21 cellular contexts compared by ENCODE assay signal in genomic region chr3:184344579-184345350, GRCh38. TPM values are rescaled to one million over a fixed set of nuclear protein-coding genes. Genes with fewer than 3 reads are reported as not detected.
DNase-seq lines count a peak whose midpoint lies in the region; ATAC-seq, FAIRE-seq and TF ChIP-seq lines count a peak whose summit lies in the region.
"Had no signal": no experiment of that assay in that cellular context is flagged by ENCODE, and none has a peak within 500 bp of the region (broad histone marks: within the 10 kb centered on the region; RNA-seq: fewer than 3 reads in every experiment).

No MANE protein-coding gene starts in this region.

- no peaks in the 10 kb centered on the region for H3K4me1 ChIP-seq in breast epithelium
- H3K4me1 ChIP-seq in K562 (replicated peaks in 1 of 2; ENCODE audit: control insufficient read depth in 2 of 2, insufficient read depth in 2 of 2, low read length in 2 of 2): peaks cover 43 to 52% of the 10 kb centered on the region in 2 experiments
- peaks cover 12 to 17% of the 10 kb centered on the region in 2 donors for H3K4me1 ChIP-seq in thyroid gland
- H3K4me1 ChIP-seq in Caco-2: no peaks in the 10 kb centered on the region

- no peaks in the 10 kb centered on the region for H3K27me3 Mint-ChIP-seq in MCF 10A (ENCODE audit: insufficient read depth, unreplicated experiment)
- H3K27me3 Mint-ChIP-seq in Caco-2 (ENCODE audit: insufficient read depth, unreplicated experiment): no peaks in the 10 kb centered on the region
- H3K27me3 Mint-ChIP-seq: dendritic cell treated with granulocyte-macrophage colony-stimulating factor and Interleukin-4, amounts not matched to agents 40 ng/mL and 50 ng/mL, for 4 days; memory B cell; naive thymus-derived CD4-positive, alpha-beta T cell; stimulated activated naive B cell treated with anti-CD40 and anti-IgM and Interleukin-4, amounts not matched to agents 10 μg/mL and 1 μg/mL and 100 μg/mL, for 72 hours; T-helper 17 cell had no signal

- TF ChIP-seq EP300 in K562 (IDR thresholded peaks at IDR 0.05; ENCODE audit: low read length): no peak

- no peak for ATAC-seq in K562
- no peak for ATAC-seq in GM18505 (IDR thresholded peaks at IDR 0.05; ENCODE audit: unreplicated experiment)

- DNase-seq in breast epithelium (ENCODE audit: low spot score in 2 of 2) (no peak), MCF 10A (ENCODE audit: unreplicated experiment) (no peak), K562 (ENCODE audit: extremely low read depth in 1 of 4, low spot score in 3 of 4) (no peak), medulla oblongata (ENCODE audit: extremely low spot score) (peak; percentile 44), thyroid gland (peak in 1 of 2 donors; percentile 6), NCI-H2081 treated with DMSO at 0.1 percent for 48 hours (lab: John Stamatoyannopoulos, UW) (no peak), Caco-2 (no peak)
- DNase-seq: activated CD8-positive, alpha-beta memory T cell treated with anti-CD3 and anti-CD28 coated beads, Interleukin-2, amount 50 U/mL, for 48 hours; naive thymus-derived CD4-positive, alpha-beta T cell; stimulated activated naive B cell treated with anti-CD40 and anti-IgM and Interleukin-4, amounts not matched to agents 10 μg/mL and 1 μg/mL and 100 μg/mL, for 72 hours; T-helper 17 cell had no signal

- H3K4me1 Mint-ChIP-seq in MCF 10A (ENCODE audit: insufficient read depth, unreplicated experiment) (peaks cover 13% of the 10 kb centered on the region), Caco-2 (ENCODE audit: low read depth, unreplicated experiment) (peaks cover 8% of the 10 kb centered on the region)
- H3K4me1 Mint-ChIP-seq: memory B cell had no signal

- H3K27me3 ChIP-seq in breast epithelium: no peaks in the 10 kb centered on the region
- H3K27me3 ChIP-seq in K562 (ENCODE audit: control insufficient read depth in 2 of 2, insufficient read depth in 2 of 2, low read length in 2 of 2): no peaks in the 10 kb centered on the region
- H3K27me3 ChIP-seq in thyroid gland: no peaks in the 10 kb centered on the region
- no peaks in the 10 kb centered on the region for H3K27me3 ChIP-seq in Caco-2 (replicated peaks; ENCODE audit: control insufficient read depth, insufficient read depth, low read length)
- H3K27me3 ChIP-seq: SJSA1, upper lobe of left lung had no signal

- peak overlapping the region; percentile 40 to 54 for H3K27ac ChIP-seq in breast epithelium
- H3K27ac ChIP-seq in K562 (ENCODE audit: extremely low read depth, low read depth, low read length): no peak overlapping the region
- H3K27ac ChIP-seq in thyroid gland: peak overlapping the region; percentile 67 to 80 (median 80)
- H3K27ac ChIP-seq: parathyroid adenoma, PC-9, SJSA1 had no signal

- 87% methylated on average over 17 of the region's 24 CpGs for WGBS in K562 (ENCODE audit: insufficient coverage, low coverage, missing lambda C conversion rate)
- WGBS in thyroid gland, 2 donors: 75 to 78% methylated on average over 12 to 15 of the region's 24 CpGs

- H4K20me1 ChIP-seq in K562 (replicated peaks; ENCODE audit: control insufficient read depth, insufficient read depth, low read length): no peaks in the 10 kb centered on the region

- POLR2A ChIA-PET in MCF 10A (lab: Yijun Ruan, JAX) (interaction anchor here (1.3 to 1.6 kb wide), 2 partner anchors 8 to 17 kb away, joined by 4 to 5 read pairs; partner anchors contain the start of genes CLCN2 and POLR2H), K562 (lab: Yijun Ruan, JAX) (interaction anchor here (0.5 to 1.1 kb wide), 4 partner anchors 8 to 449 kb away, joined by 3 to 6 read pairs (median 3); partner anchors contain the start of gene FAM131A), Caco-2 (lab: Charles Lee) (interaction anchor here (1.0 kb wide), 1 partner anchor 17 kb away, joined by 3 read pairs; the partner anchor contains the start of genes CLCN2 and POLR2H)

- intact Hi-C loops in breast epithelium (cut with DNase I; ENCODE audit: low total_unique reads): no loop called here
- intact Hi-C loops in MCF 10A (cut with micrococcal nuclease): no loop called here
- intact Hi-C loops in K562 (cut with micrococcal nuclease): loop anchor here (1.0 kb wide), 1 partner anchor 18 kb away; no protein-coding TSS in a partner anchor
- intact Hi-C loops in thyroid gland (cut with DNase I): no loop called here
- intact Hi-C loops in Caco-2 (cut with micrococcal nuclease; ENCODE audit: unreplicated experiment): loop anchor here (1.0 kb wide), 2 partner anchors 17 to 200 kb away; partner anchors contain the start of genes CLCN2 and POLR2H

- no peak overlapping the region for H3K4me2 ChIP-seq in K562 (ENCODE audit: insufficient read depth, low read length)
- H3K4me2 ChIP-seq: PC-9 had no signal

- H3K36me3 ChIP-seq in breast epithelium (no peaks in the 10 kb centered on the region), K562 (ENCODE audit: control insufficient read depth, insufficient read depth, low read length) (peaks cover 37% of the 10 kb centered on the region; the same call in 2 of the 3 replicates), thyroid gland (peaks cover 5 to 22% of the 10 kb centered on the region in 2 donors), Caco-2 (ENCODE audit: control insufficient read depth, insufficient read depth, low read length) (no peaks in the 10 kb centered on the region)

- no peak overlapping the region for H2AFZ ChIP-seq in K562 (ENCODE audit: low read depth, low read length)
- H2AFZ ChIP-seq: parathyroid adenoma, PC-9 had no signal

- peak overlapping the region in 1 of 2 experiments; percentile 61; a peak in 2 of 4 replicates for H3K9ac ChIP-seq in K562 (ENCODE audit: insufficient read depth in 1 of 2, low read depth in 2 of 2, low read length in 2 of 2)
- H3K9ac ChIP-seq: parathyroid adenoma had no signal

- BruUV-seq in MCF 10A (replicated peaks; lab: Mats Ljungman, UMichigan) (no TSS peak), K562 (replicated peaks; lab: Mats Ljungman, UMichigan) (no TSS peak), Caco-2 (replicated peaks; lab: Mats Ljungman, UMichigan) (no TSS peak)

- H3K9me3 ChIP-seq in breast epithelium (no peaks in the 10 kb centered on the region), K562 (replicated peaks; ENCODE audit: control insufficient read depth, insufficient read depth, low read depth, low read length) (no peaks in the 10 kb centered on the region), thyroid gland (no peaks in the 10 kb centered on the region), Caco-2 (no peaks in the 10 kb centered on the region)
- H3K9me3 ChIP-seq: SJSA1, upper lobe of left lung had no signal

- no peak overlapping the region for H3K4me3 ChIP-seq in breast epithelium
- no peak overlapping the region for H3K4me3 ChIP-seq in K562
- no peak overlapping the region for H3K4me3 ChIP-seq in thyroid gland (replicated peaks in 1 of 3)
- H3K4me3 ChIP-seq in Caco-2 (ENCODE audit: low read depth, low read length): no peak overlapping the region
- H3K4me3 ChIP-seq: PC-9, SJSA1, upper lobe of left lung had no signal

- TF ChIP-seq POLR2A in breast epithelium (IDR thresholded peaks at IDR 0.05) (no peak), K562 (conservative IDR thresholded peaks at IDR 0.05) (no peak), thyroid gland (IDR thresholded peaks at IDR 0.05) (no peak), GM18505 (IDR thresholded peaks at IDR 0.05; ENCODE audit: borderline replicate concordance, extremely low read depth, insufficient read depth, insufficient read length) (no peak)

- peaks cover 6% of the 10 kb centered on the region for H3K9me1 ChIP-seq in K562 (ENCODE audit: control insufficient read depth, insufficient read depth, low read length)

- in situ Hi-C loops in K562 (cut with MboI): no loop called here

- H3K79me2 ChIP-seq in K562 (ENCODE audit: control insufficient read depth, insufficient read depth, low read length): peaks cover 8% of the 10 kb centered on the region; the same call in 2 of the 3 replicates

- TF ChIP-seq RAD21 in K562 (CRISPR knock-in tag; conservative IDR thresholded peaks at IDR 0.05 in 1 of 2, IDR thresholded peaks at IDR 0.05 in 1 of 2): no peak

- H3K27ac Mint-ChIP-seq in MCF 10A (ENCODE audit: low read depth, unreplicated experiment) (no peak overlapping the region), Caco-2 (ENCODE audit: unreplicated experiment) (no peak overlapping the region)
- H3K27ac Mint-ChIP-seq: memory B cell; naive thymus-derived CD4-positive, alpha-beta T cell; stimulated activated naive B cell treated with anti-CD40 and anti-IgM and Interleukin-4, amounts not matched to agents 10 μg/mL and 1 μg/mL and 100 μg/mL, for 72 hours; T-helper 17 cell had no signal

- FAIRE-seq in K562 (lab: Jason Lieb, UNC): no peak
- FAIRE-seq: A204.1, GM18507, islet of Langerhans had no signal

- no peak overlapping the region for H3K4me3 Mint-ChIP-seq in MCF 10A (ENCODE audit: unreplicated experiment)
- no peak overlapping the region for H3K4me3 Mint-ChIP-seq in Caco-2 (ENCODE audit: unreplicated experiment)
- H3K4me3 Mint-ChIP-seq: dendritic cell treated with granulocyte-macrophage colony-stimulating factor and Interleukin-4, amounts not matched to agents 40 ng/mL and 50 ng/mL, for 4 days; memory B cell; naive thymus-derived CD4-positive, alpha-beta T cell; stimulated activated naive B cell treated with anti-CD40 and anti-IgM and Interleukin-4, amounts not matched to agents 10 μg/mL and 1 μg/mL and 100 μg/mL, for 72 hours; T-helper 17 cell had no signal

- H3K9me3 Mint-ChIP-seq in MCF 10A (ENCODE audit: unreplicated experiment): no peaks in the 10 kb centered on the region
- no peaks in the 10 kb centered on the region for H3K9me3 Mint-ChIP-seq in Caco-2 (ENCODE audit: unreplicated experiment)
- H3K9me3 Mint-ChIP-seq: dendritic cell treated with granulocyte-macrophage colony-stimulating factor and Interleukin-4, amounts not matched to agents 40 ng/mL and 50 ng/mL, for 4 days; memory B cell; naive thymus-derived CD4-positive, alpha-beta T cell; stimulated activated naive B cell treated with anti-CD40 and anti-IgM and Interleukin-4, amounts not matched to agents 10 μg/mL and 1 μg/mL and 100 μg/mL, for 72 hours had no signal

- CTCF ChIA-PET in MCF 10A (lab: Yijun Ruan, JAX): interaction anchor here (0.7 to 1.1 kb wide), 7 partner anchors 9 to 152 kb away, joined by 3 to 5 read pairs (median 4); partner anchors contain the start of gene EEF1AKMT4
- CTCF ChIA-PET in K562 (lab: Yijun Ruan, JAX; ENCODE audit: low intra/inter-chr PET ratio): no interaction called here
- CTCF ChIA-PET in Caco-2 (lab: Charles Lee): interaction anchor here (1.0 to 1.1 kb wide), 2 partner anchors 9 to 18 kb away, joined by 3 to 4 read pairs; no protein-coding TSS in a partner anchor

- H3K36me3 Mint-ChIP-seq in MCF 10A (ENCODE audit: insufficient read depth, unreplicated experiment) (peaks cover 24% of the 10 kb centered on the region), Caco-2 (ENCODE audit: insufficient read depth, unreplicated experiment) (peaks cover 13% of the 10 kb centered on the region)

- TF ChIP-seq CTCF in breast epithelium (IDR thresholded peaks at IDR 0.05) (no peak), MCF 10A (IDR thresholded peaks at IDR 0.05; ENCODE audit: unreplicated experiment) (no peak), K562 (IDR thresholded peaks at IDR 0.05 in 2 of 3, conservative IDR thresholded peaks at IDR 0.05 in 1 of 3; ENCODE audit: insufficient read depth in 2 of 3, low read depth in 1 of 3, low read length in 3 of 3) (no peak), thyroid gland (IDR thresholded peaks at IDR 0.05) (no peak), Caco-2 (IDR thresholded peaks at IDR 0.05; ENCODE audit: insufficient read depth in 1 of 2, low read depth in 1 of 2, low read length in 1 of 2, severe bottlenecking in 1 of 2, unreplicated experiment in 1 of 2) (no peak)

RNA-seq across cellular contexts. Expression of gene FAM131A, which starts 7.4 kb away (rescaled TPM):
- total RNA-seq in breast epithelium (10 to 100 TPM; 18.7 to 32.4 (median 26.5) TPM), MCF 10A (2022) (11.1 and 12.9 TPM in 2 replicates), K562 (2014; rRNA removed) (11.1 and 12.9 TPM in 2 replicates), K562 (2014; rRNA removed; fragmentation: Illumina TruSeq; extraction: Trizol) (2.8 and 3.6 TPM in 2 replicates), K562 (2015; rRNA removed; fragmentation: Illumina TruSeq; extraction: Trizol) (4.3 and 5.3 TPM in 2 replicates), K562 (2021) (8.9 and 9.1 TPM in 2 replicates), thyroid gland (10 to 100 TPM; 19.2 to 35.1 (median 22.5) TPM), Caco-2 (2022) (6.1 and 6.7 TPM in 2 replicates)
- total RNA-seq in K562 (2011; cell fraction: chromatin; rRNA removed; ENCODE audit: low replicate concordance): 29.4 and 66.9 TPM in 2 replicates
- total RNA-seq in K562 (2011; cell fraction: nucleolus; rRNA removed): 33.2 and 33.8 TPM in 2 replicates
- total RNA-seq in K562 (2011; cell fraction: nucleoplasm; rRNA removed): 38.1 and 45.6 TPM in 2 replicates
- polyA plus RNA-seq in K562 (2011; rRNA removed) (11.0 and 11.7 TPM in 2 replicates), K562 (2014; fragmentation: Illumina TruSeq; extraction: Trizol) (3.8 and 5.1 TPM in 2 replicates), K562 (2014; fragmentation: Nextera tagmentation; extraction: Ambion mirVana) (1 to 10 TPM in 1 of 2 experiments, under 1 TPM in 1; 0.48 to 1.4 TPM), K562 (2014; rRNA removed) (9.4 and 9.8 TPM in 2 replicates)
- polyA plus RNA-seq in K562 (2011; cell fraction: cytosol; rRNA removed): 16.4 and 28.8 TPM in 2 replicates
- 22.8 and 31.3 TPM in 2 replicates for polyA plus RNA-seq in K562 (2011; cell fraction: nucleus; rRNA removed)
- polyA plus RNA-seq in K562 (2012): 7.3 and 11.6 TPM in 2 replicates
- 5.0 and 9.2 TPM in 2 replicates for polyA minus RNA-seq in K562 (2011; rRNA and poly(A)+ RNA removed)
- 5.5 and 12.1 TPM in 2 replicates for polyA minus RNA-seq in K562 (2011; cell fraction: cytosol; rRNA and poly(A)+ RNA removed)
- 5.3 and 8.0 TPM in 2 replicates for polyA minus RNA-seq in K562 (2011; cell fraction: nucleus; rRNA and poly(A)+ RNA removed)

RNA-seq across cellular contexts. Expression of gene CLCN2, which starts 16.6 kb away (rescaled TPM):
- total RNA-seq in breast epithelium: 1 to 10 TPM; 2.1 to 4.2 (median 2.6) TPM
- total RNA-seq in MCF 10A (2022): 4.5 and 5.5 TPM in 2 replicates
- total RNA-seq in K562 (2011; cell fraction: chromatin; rRNA removed; ENCODE audit: low replicate concordance): 48.8 and 135 TPM in 2 replicates
- 68.7 and 80.4 TPM in 2 replicates for total RNA-seq in K562 (2011; cell fraction: nucleolus; rRNA removed)
- 60.3 and 66.2 TPM in 2 replicates for total RNA-seq in K562 (2011; cell fraction: nucleoplasm; rRNA removed)
- total RNA-seq in K562 (2014; rRNA removed): 8.9 and 12.9 TPM in 2 replicates
- total RNA-seq in K562 (2014; rRNA removed; fragmentation: Illumina TruSeq; extraction: Trizol): 4.1 and 5.2 TPM in 2 replicates
- total RNA-seq in K562 (2015; rRNA removed; fragmentation: Illumina TruSeq; extraction: Trizol): 6.9 TPM in 2 replicates
- 13.5 and 14.0 TPM in 2 replicates for total RNA-seq in K562 (2021)
- 5.7 and 10.9 TPM in 2 replicates for polyA plus RNA-seq in K562 (2011; rRNA removed)
- 5.9 and 9.1 TPM in 2 replicates for polyA plus RNA-seq in K562 (2011; cell fraction: cytosol; rRNA removed)
- 58.7 and 74.2 TPM in 2 replicates for polyA plus RNA-seq in K562 (2011; cell fraction: nucleus; rRNA removed)
- 9.7 and 11.6 TPM in 2 replicates for polyA plus RNA-seq in K562 (2012)
- 9.4 and 10.2 TPM in 2 replicates for polyA plus RNA-seq in K562 (2014; fragmentation: Illumina TruSeq; extraction: Trizol)
- under 1 TPM; 0.10 to 0.39 TPM for polyA plus RNA-seq in K562 (2014; fragmentation: Nextera tagmentation; extraction: Ambion mirVana)
- 12.8 and 14.4 TPM in 2 replicates for polyA plus RNA-seq in K562 (2014; rRNA removed)
- polyA minus RNA-seq in K562 (2011; rRNA and poly(A)+ RNA removed): 7.4 and 9.0 TPM in 2 replicates
- polyA minus RNA-seq in K562 (2011; cell fraction: cytosol; rRNA and poly(A)+ RNA removed): 6.6 and 7.6 TPM in 2 replicates
- 30.6 and 37.0 TPM in 2 replicates for polyA minus RNA-seq in K562 (2011; cell fraction: nucleus; rRNA and poly(A)+ RNA removed)
- total RNA-seq in thyroid gland: 1 to 10 TPM; 4.3 to 7.6 (median 5.2) TPM
- total RNA-seq in Caco-2 (2022): 23.0 and 28.6 TPM in 2 replicates

RNA-seq across cellular contexts. Expression of gene POLR2H, which starts 16.7 kb away (rescaled TPM):
- total RNA-seq in breast epithelium (100 to 1,000 TPM in 1 of 3 donors, 10 to 100 TPM in 2; 63.7 to 101 (median 99.5) TPM), MCF 10A (2022) (81.5 and 91.5 TPM in 2 replicates), K562 (2014; rRNA removed) (128 and 149 TPM in 2 replicates), K562 (2014; rRNA removed; fragmentation: Illumina TruSeq; extraction: Trizol) (160 and 175 TPM in 2 replicates), K562 (2015; rRNA removed; fragmentation: Illumina TruSeq; extraction: Trizol) (145 and 147 TPM in 2 replicates), K562 (2021) (134 and 135 TPM in 2 replicates), thyroid gland (100 to 1,000 TPM in 1 of 4 donors, 10 to 100 TPM in 3; 58.1 to 113 (median 85.6) TPM), Caco-2 (2022) (96.4 and 101 TPM in 2 replicates)
- total RNA-seq in K562 (2011; cell fraction: chromatin; rRNA removed; ENCODE audit: low replicate concordance): 300 and 317 TPM in 2 replicates
- 170 and 180 TPM in 2 replicates for total RNA-seq in K562 (2011; cell fraction: nucleolus; rRNA removed)
- 229 and 244 TPM in 2 replicates for total RNA-seq in K562 (2011; cell fraction: nucleoplasm; rRNA removed)
- polyA plus RNA-seq in K562 (2011; rRNA removed) (289 and 319 TPM in 2 replicates), K562 (2014; fragmentation: Illumina TruSeq; extraction: Trizol) (220 and 222 TPM in 2 replicates), K562 (2014; fragmentation: Nextera tagmentation; extraction: Ambion mirVana) (100 to 1,000 TPM; 502 to 512 TPM), K562 (2014; rRNA removed) (245 and 256 TPM in 2 replicates)
- 191 and 459 TPM in 2 replicates for polyA plus RNA-seq in K562 (2011; cell fraction: cytosol; rRNA removed)
- 324 and 334 TPM in 2 replicates for polyA plus RNA-seq in K562 (2011; cell fraction: nucleus; rRNA removed)
- polyA plus RNA-seq in K562 (2012): 100 and 156 TPM in 2 replicates
- 167 and 184 TPM in 2 replicates for polyA minus RNA-seq in K562 (2011; rRNA and poly(A)+ RNA removed)
- polyA minus RNA-seq in K562 (2011; cell fraction: cytosol; rRNA and poly(A)+ RNA removed): 56.9 and 60.7 TPM in 2 replicates
- polyA minus RNA-seq in K562 (2011; cell fraction: nucleus; rRNA and poly(A)+ RNA removed): 51.2 and 86.4 TPM in 2 replicates

RNA-seq across cellular contexts. Expression of gene EIF4G1, which starts 30.4 kb away (rescaled TPM):
- total RNA-seq in breast epithelium (100 to 1,000 TPM; 168 to 202 (median 196) TPM), MCF 10A (2022) (522 and 536 TPM in 2 replicates), K562 (2014; rRNA removed) (299 and 324 TPM in 2 replicates), K562 (2014; rRNA removed; fragmentation: Illumina TruSeq; extraction: Trizol) (117 and 129 TPM in 2 replicates), K562 (2015; rRNA removed; fragmentation: Illumina TruSeq; extraction: Trizol) (141 and 154 TPM in 2 replicates), K562 (2021) (493 and 505 TPM in 2 replicates), thyroid gland (100 to 1,000 TPM; 206 to 418 (median 348) TPM), Caco-2 (2022) (410 and 423 TPM in 2 replicates)
- 281 and 575 TPM in 2 replicates for total RNA-seq in K562 (2011; cell fraction: chromatin; rRNA removed; ENCODE audit: low replicate concordance)
- total RNA-seq in K562 (2011; cell fraction: nucleolus; rRNA removed): 207 and 253 TPM in 2 replicates
- 202 and 220 TPM in 2 replicates for total RNA-seq in K562 (2011; cell fraction: nucleoplasm; rRNA removed)
- polyA plus RNA-seq in K562 (2011; rRNA removed) (155 and 197 TPM in 2 replicates), K562 (2014; fragmentation: Illumina TruSeq; extraction: Trizol) (343 and 378 TPM in 2 replicates), K562 (2014; fragmentation: Nextera tagmentation; extraction: Ambion mirVana) (1 to 10 TPM; 4.6 to 6.5 TPM), K562 (2014; rRNA removed) (216 and 241 TPM in 2 replicates)
- 158 and 307 TPM in 2 replicates for polyA plus RNA-seq in K562 (2011; cell fraction: cytosol; rRNA removed)
- 252 and 363 TPM in 2 replicates for polyA plus RNA-seq in K562 (2011; cell fraction: nucleus; rRNA removed)
- 182 and 302 TPM in 2 replicates for polyA plus RNA-seq in K562 (2012)
- polyA minus RNA-seq in K562 (2011; rRNA and poly(A)+ RNA removed): 200 and 276 TPM in 2 replicates
- 226 and 260 TPM in 2 replicates for polyA minus RNA-seq in K562 (2011; cell fraction: cytosol; rRNA and poly(A)+ RNA removed)
- 82.8 and 104 TPM in 2 replicates for polyA minus RNA-seq in K562 (2011; cell fraction: nucleus; rRNA and poly(A)+ RNA removed)

RNA-seq across cellular contexts. Expression of gene THPO, which starts 33.2 kb away (rescaled TPM):
- total RNA-seq in breast epithelium (1 to 10 TPM in 1 of 3 donors, under 1 TPM in 2; 0.64 to 1.3 (median 0.73) TPM), MCF 10A (2022) (not detected in 2 replicates), K562 (2014; rRNA removed) (0.24 TPM in 1 of 2 replicates, not detected in the other), K562 (2014; rRNA removed; fragmentation: Illumina TruSeq; extraction: Trizol) (0.36 TPM in 1 of 2 replicates, not detected in the other), K562 (2015; rRNA removed; fragmentation: Illumina TruSeq; extraction: Trizol) (0.11 and 0.22 TPM in 2 replicates), K562 (2021) (0.40 and 0.62 TPM in 2 replicates), thyroid gland (under 1 TPM in 1 of 4 donors, not detected in 3; 0.13 TPM), Caco-2 (2022) (1.4 and 1.6 TPM in 2 replicates)
- total RNA-seq in K562 (2011; cell fraction: chromatin; rRNA removed; ENCODE audit: low replicate concordance): 1.6 and 3.6 TPM in 2 replicates
- total RNA-seq in K562 (2011; cell fraction: nucleolus; rRNA removed): 1.3 and 3.7 TPM in 2 replicates
- total RNA-seq in K562 (2011; cell fraction: nucleoplasm; rRNA removed): 2.0 and 2.9 TPM in 2 replicates
- polyA plus RNA-seq in K562 (2011; rRNA removed) (0.18 and 0.56 TPM in 2 replicates), K562 (2014; fragmentation: Illumina TruSeq; extraction: Trizol) (0.64 and 1.1 TPM in 2 replicates), K562 (2014; fragmentation: Nextera tagmentation; extraction: Ambion mirVana) (under 1 TPM; 0.11 to 0.28 TPM), K562 (2014; rRNA removed) (0.34 and 0.50 TPM in 2 replicates)
- 0.29 and 2.3 TPM in 2 replicates for polyA plus RNA-seq in K562 (2011; cell fraction: cytosol; rRNA removed)
- 0.46 and 2.7 TPM in 2 replicates for polyA plus RNA-seq in K562 (2011; cell fraction: nucleus; rRNA removed)
- 0.60 and 0.68 TPM in 2 replicates for polyA plus RNA-seq in K562 (2012)
- polyA minus RNA-seq in K562 (2011; rRNA and poly(A)+ RNA removed): 0.12 and 0.39 TPM in 2 replicates
- polyA minus RNA-seq in K562 (2011; cell fraction: cytosol; rRNA and poly(A)+ RNA removed): 1.1 TPM in 1 of 2 replicates, not detected in the other
- polyA minus RNA-seq in K562 (2011; cell fraction: nucleus; rRNA and poly(A)+ RNA removed): 0.33 and 1.8 TPM in 2 replicates
- total RNA-seq: naive thymus-derived CD4-positive, alpha-beta T cell; PC-9; SJSA1; T-helper 17 cell had no signal
- polyA plus RNA-seq: naive thymus-derived CD4-positive, alpha-beta T cell had no signal

Comparison
In these comparisons a context has a peak if more than half of its experiments do, and no peak if none do; other contexts are left out.
1. intact Hi-C loops: an anchor here in K562 (1.0 kb wide) and Caco-2 (1.0 kb wide); none called in breast epithelium, MCF 10A and thyroid gland.